24 cellular contexts compared by ENCODE assay signal in the genomic region with DNA sequence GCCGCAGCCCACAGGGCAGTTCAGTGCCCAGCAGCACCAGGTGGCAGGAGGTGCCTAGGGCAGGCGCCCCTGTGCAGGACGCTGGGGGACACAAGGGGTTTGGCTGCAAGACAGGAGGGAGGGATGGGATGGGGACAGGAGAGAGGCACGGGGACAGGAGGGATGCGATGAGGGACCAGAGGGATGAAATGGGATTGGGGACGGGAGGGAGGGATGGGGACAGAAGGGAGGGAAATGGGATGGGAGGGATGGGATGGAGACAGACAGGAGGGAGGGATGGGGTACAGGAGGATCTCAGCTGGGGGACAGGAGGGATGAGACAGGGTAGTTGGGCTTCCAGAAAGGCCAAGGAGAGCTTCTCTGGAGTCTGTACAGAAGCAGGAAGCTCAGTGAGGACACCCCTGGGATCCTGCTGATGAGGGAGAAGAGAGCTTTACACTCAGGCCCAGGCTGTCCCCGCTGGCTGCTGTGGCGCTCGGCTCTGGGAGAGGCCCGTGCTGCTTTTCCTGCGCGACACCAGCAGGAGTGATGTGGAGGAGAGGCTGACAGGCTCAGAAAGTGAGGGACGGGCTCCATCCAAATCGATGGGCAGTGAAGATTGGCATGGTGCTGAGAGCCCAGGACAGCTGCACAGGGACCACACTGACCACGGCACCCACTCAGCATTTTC.
"Had no signal": no experiment of that assay in that cellular context is flagged by ENCODE, and none has a peak within 500 bp of the region (broad histone marks: within the 10 kb centered on the region; RNA-seq: fewer than 3 reads in every experiment).

No MANE protein-coding gene starts in this region.

- DNase-seq: effector memory CD8-positive, alpha-beta T cell; esophagus squamous epithelium; foreskin fibroblast; glutamatergic neuron; immature natural killer cell; lower lobe of right lung; mesenchymal stem cell; midbrain; naive B cell; stimulated activated CD4-positive, alpha-beta T cell treated with anti-CD3 and anti-CD28 coated beads, Interleukin-15, amount 100 ng/mL, for 24 hours; stimulated activated CD4-positive, alpha-beta T cell treated with anti-CD3 and anti-CD28 coated beads, Interleukin-1b, Interleukin-23, amount 100 ng/mL, for 48 hours; stimulated activated CD4-positive, alpha-beta T cell treated with anti-CD3 and anti-CD28 coated beads, Interleukin-4, amount 100 ng/mL, for 24 hours; stimulated activated naive CD8-positive, alpha-beta T cell treated with anti-CD3 and anti-CD28 coated beads, Interleukin-15, amount 100 ng/mL, for 72 hours; transverse colon had no signal

- H3K4me1 Mint-ChIP-seq: stimulated activated naive B cell treated with anti-CD40 and anti-IgM and Interleukin-4, amounts not matched to agents 10 μg/mL and 1 μg/mL and 100 μg/mL, for 72 hours; stimulated activated naive CD8-positive, alpha-beta T cell treated with anti-CD3 and anti-CD28 coated beads, Interleukin-15, amount 100 ng/mL, for 72 hours had no signal

- H3K9me3 Mint-ChIP-seq: immature natural killer cell, nephron had no signal

- H3K36me3 ChIP-seq: esophagus squamous epithelium, gastroesophageal sphincter, left lung, lower lobe of right lung, neutrophil, spleen, thoracic aorta, transverse colon had no signal

- H3K27me3 ChIP-seq: esophagus squamous epithelium, gastroesophageal sphincter, neutrophil, spleen, transverse colon had no signal

- H3K9me3 ChIP-seq: gastroesophageal sphincter, lower lobe of right lung, neutrophil, thoracic aorta, transverse colon had no signal

- H3K27me3 Mint-ChIP-seq: dendritic cell treated with granulocyte-macrophage colony-stimulating factor and Interleukin-4, amounts not matched to agents 40 ng/mL and 50 ng/mL, for 4 days; naive B cell; stimulated activated naive B cell treated with anti-CD40 and anti-IgM and Interleukin-4, amounts not matched to agents 10 μg/mL and 1 μg/mL and 100 μg/mL, for 72 hours had no signal

- H3K4me3 Mint-ChIP-seq: dendritic cell treated with granulocyte-macrophage colony-stimulating factor and Interleukin-4, amounts not matched to agents 40 ng/mL and 50 ng/mL, for 4 days; effector memory CD8-positive, alpha-beta T cell; immature natural killer cell; naive B cell; nephron; stimulated activated naive B cell treated with anti-CD40 and anti-IgM and Interleukin-4, amounts not matched to agents 10 μg/mL and 1 μg/mL and 100 μg/mL, for 72 hours; stimulated activated naive CD8-positive, alpha-beta T cell treated with anti-CD3 and anti-CD28 coated beads, Interleukin-15, amount 100 ng/mL, for 72 hours had no signal

- H3K4me1 ChIP-seq: esophagus squamous epithelium, gastroesophageal sphincter, left lung, lower lobe of right lung, spleen, transverse colon had no signal

- ATAC-seq: effector memory CD8-positive, alpha-beta T cell; gastroesophageal sphincter; left lung; lower lobe of right lung; sciatic nerve; stimulated activated naive B cell treated with anti-CD40 and anti-IgM and Interleukin-4, amounts not matched to agents 10 μg/mL and 1 μg/mL and 100 μg/mL, for 72 hours; stimulated activated naive CD8-positive, alpha-beta T cell treated with anti-CD3 and anti-CD28 coated beads, Interleukin-15, amount 100 ng/mL, for 72 hours had no signal

- H3K4me3 ChIP-seq: esophagus squamous epithelium, gastroesophageal sphincter, left lung, lower lobe of right lung, spleen, thoracic aorta, transverse colon had no signal

- H3K27ac ChIP-seq: epithelial cell of prostate, esophagus squamous epithelium, gastroesophageal sphincter, left lung, lower lobe of right lung, neutrophil, spleen, thoracic aorta, transverse colon had no signal

- H3K27ac Mint-ChIP-seq: dendritic cell treated with granulocyte-macrophage colony-stimulating factor and Interleukin-4, amounts not matched to agents 40 ng/mL and 50 ng/mL, for 4 days; effector memory CD8-positive, alpha-beta T cell; nephron; stimulated activated naive B cell treated with anti-CD40 and anti-IgM and Interleukin-4, amounts not matched to agents 10 μg/mL and 1 μg/mL and 100 μg/mL, for 72 hours; stimulated activated naive CD8-positive, alpha-beta T cell treated with anti-CD3 and anti-CD28 coated beads, Interleukin-15, amount 100 ng/mL, for 72 hours had no signal
